ENCODE assay signal across 8 cellular contexts in genomic region chr17:30378191-30378796, GRCh38. TPM values are rescaled to one million over a fixed set of nuclear protein-coding genes. Genes with fewer than 3 reads are reported as not detected.
DNase-seq lines count a peak whose midpoint lies in the region; ATAC-seq, FAIRE-seq and TF ChIP-seq lines count a peak whose summit lies in the region.

No MANE protein-coding gene starts in this region.

- no peak for DNase-seq in A549 (ENCODE audit: low read depth in 1 of 2, low spot score in 1 of 2)
- peak; percentile 76 for DNase-seq in GM23248
- peak; percentile 42 to 59 for DNase-seq in central memory CD8-positive, alpha-beta T cell (ENCODE audit: low spot score in 2 of 2)
- no peak for DNase-seq in lower leg skin (ENCODE audit: low spot score in 2 of 2)
- peak; percentile 35 to 36 for DNase-seq in stimulated activated CD8-positive, alpha-beta memory T cell treated with anti-CD3 and anti-CD28 coated beads, Interleukin-15, amount 100 ng/mL, for 4 hours (ENCODE audit: low read depth in 2 of 2)
- no peak for DNase-seq in NOMO-1 (lab: John Stamatoyannopoulos, UW; ENCODE audit: unreplicated experiment in 2 of 2)
- DNase-seq in posterior vena cava (ENCODE audit: low spot score) = no peak

- no peak for TF ChIP-seq EP300 in A549 (IDR thresholded peaks at IDR 0.05)

- peaks cover 17% of the 10 kb centered on the region for H3K36me3 Mint-ChIP-seq in central memory CD8-positive, alpha-beta T cell (ENCODE audit: insufficient read depth)

- no peaks in the 10 kb centered on the region for H3K27me3 Mint-ChIP-seq in central memory CD8-positive, alpha-beta T cell

- H2AFZ ChIP-seq in GM23248 = peak overlapping the region; percentile 99

- 50% methylated on average over 32 of the region's 32 CpGs for WGBS in A549 (ENCODE audit: missing lambda C conversion rate)
- WGBS in GM23248 (ENCODE audit: low coverage in 1 of 2, low lambda C conversion rate in 2 of 2, missing lambda C conversion rate in 2 of 2), 2 experiments = 3 to 5% methylated on average over 32 of the region's 32 CpGs
- WGBS in lower leg skin, 2 donors = 4% methylated on average over 32 of the region's 32 CpGs

- TF ChIP-seq CTCF in A549 (IDR thresholded peaks at IDR 0.05) (no peak), VCaP (conservative IDR thresholded peaks at IDR 0.05) (no peak), lower leg skin (IDR thresholded peaks at IDR 0.05) (no peak)

- FAIRE-seq in A549 (lab: Jason Lieb, UNC) = no peak

- peaks cover 43% of the 10 kb centered on the region for H3K79me2 ChIP-seq in GM23248 (ENCODE audit: insufficient read depth)

- in situ Hi-C loops in GM23248 (cut with MboI) = no loop called here

- no peaks in the 10 kb centered on the region for H3K9me2 ChIP-seq in GM23248 (ENCODE audit: insufficient read depth)

- no peak for TF ChIP-seq RAD21 in A549 (conservative IDR thresholded peaks at IDR 0.05 in 1 of 2, IDR thresholded peaks at IDR 0.05 in 1 of 2)

- H3K9me3 ChIP-seq in A549 (no peaks in the 10 kb centered on the region), GM23248 (ENCODE audit: low read depth) (no peaks in the 10 kb centered on the region)

- H3K27ac ChIP-seq in A549 (peak overlapping the region; percentile 84 to 93), GM23248 (peak overlapping the region; percentile 93), VCaP (peak overlapping the region; percentile 84)

- peak overlapping the region; percentile 88 for H3K9ac ChIP-seq in GM23248

- H3K27me3 ChIP-seq in GM23248 (replicated peaks; ENCODE audit: insufficient read depth) = no peaks in the 10 kb centered on the region

- no peaks in the 10 kb centered on the region for H3K9me3 Mint-ChIP-seq in central memory CD8-positive, alpha-beta T cell

- CTCF ChIA-PET in A549 (lab: Yijun Ruan, JAX) = interaction anchor here (0.8 to 5.0 kb wide), 4 partner anchors 38 to 571 kb away, joined by 3 to 35 read pairs (median 4); no protein-coding TSS in a partner anchor

- peak; percentile 1 to 3; a peak in 2 of 6 replicates for ATAC-seq in A549
- ATAC-seq in central memory CD8-positive, alpha-beta T cell (replicated peaks; ENCODE audit: extremely low read depth, poor library complexity, severe bottlenecking) = peak; percentile 74

- H3K4me2 ChIP-seq in A549 (peak overlapping the region; percentile 81), GM23248 (ENCODE audit: unreplicated experiment) (peak overlapping the region; percentile 91)

- intact Hi-C loops in lower leg skin (cut with DNase I; ENCODE audit: low total_unique reads) (no loop called here), posterior vena cava (cut with DNase I) (no loop called here)

- peak overlapping the region; percentile 83 for H3K4me3 Mint-ChIP-seq in central memory CD8-positive, alpha-beta T cell

- H3F3A ChIP-seq in GM23248 (ENCODE audit: insufficient read depth) = peaks cover 40% of the 10 kb centered on the region

- no peaks in the 10 kb centered on the region for H3K36me3 ChIP-seq in GM23248 (ENCODE audit: low read depth)

- H3K27ac Mint-ChIP-seq in central memory CD8-positive, alpha-beta T cell (ENCODE audit: low read depth) = peak overlapping the region; percentile 93

- POLR2A ChIA-PET in A549 (lab: Yijun Ruan, JAX) = interaction anchor here (0.7 to 1.8 kb wide), 2 partner anchors 18 to 99 kb away, joined by 4 to 5 read pairs; partner anchors contain the start of gene GOSR1

- H3K4me1 ChIP-seq in A549 (peaks cover 65% of the 10 kb centered on the region), GM23248 (ENCODE audit: insufficient read depth) (peaks cover 56% of the 10 kb centered on the region)

- H4K20me1 ChIP-seq in GM23248 (ENCODE audit: insufficient read depth) = no peaks in the 10 kb centered on the region

- peaks cover 57% of the 10 kb centered on the region for H3K4me1 Mint-ChIP-seq in central memory CD8-positive, alpha-beta T cell

- peak overlapping the region; percentile 88 for H3K4me3 ChIP-seq in A549
- H3K4me3 ChIP-seq in GM23248 = peak overlapping the region; percentile 84
- peak overlapping the region; percentile 26 for H3K4me3 ChIP-seq in lower leg skin (ENCODE audit: low read depth, poor library complexity, severe bottlenecking)

- no peak for TF ChIP-seq POLR2A in A549 (IDR thresholded peaks at IDR 0.05; ENCODE audit: low read length)
- TF ChIP-seq POLR2A in lower leg skin (IDR thresholded peaks at IDR 0.05) = no peak

TF ChIP-seq in A549, 52 proteins besides CTCF, POLR2A, EP300 and RAD21:
- TF ChIP-seq MAZ (IDR thresholded peaks at IDR 0.05; ENCODE audit: borderline replicate concordance, low read depth, low read length) (no peak), HEYL (CRISPR knock-in tag; IDR thresholded peaks at IDR 0.05) (no peak), SREBF2 (IDR thresholded peaks at IDR 0.05) (no peak), USF2 (IDR thresholded peaks at IDR 0.05) (no peak), RCOR1 (IDR thresholded peaks at IDR 0.05; ENCODE audit: low read depth, low read length) (no peak), ZC3H11A (IDR thresholded peaks at IDR 0.05) (no peak), MYC (IDR thresholded peaks at IDR 0.05; ENCODE audit: borderline replicate concordance, low read length) (no peak), EHF (CRISPR knock-in tag; IDR thresholded peaks at IDR 0.05) (no peak), HDAC2 (IDR thresholded peaks at IDR 0.05) (no peak), CHD4 (IDR thresholded peaks at IDR 0.05; ENCODE audit: borderline replicate concordance) (no peak), CBX2 (IDR thresholded peaks at IDR 0.05; ENCODE audit: borderline replicate concordance, low read depth) (no peak), HOXB5 (CRISPR knock-in tag; IDR thresholded peaks at IDR 0.05) (no peak), HES2 (IDR thresholded peaks at IDR 0.05) (no peak), FOXS1 (CRISPR knock-in tag; IDR thresholded peaks at IDR 0.05) (no peak), EHMT2 (IDR thresholded peaks at IDR 0.05; ENCODE audit: low read depth) (no peak), ZNF302 (CRISPR knock-in tag; IDR thresholded peaks at IDR 0.05) (no peak), ZSCAN20 (CRISPR knock-in tag; IDR thresholded peaks at IDR 0.05) (no peak), TP53 (CRISPR knock-in tag; IDR thresholded peaks at IDR 0.05) (no peak), RFX5 (IDR thresholded peaks at IDR 0.05) (no peak)

RNA-seq across cellular contexts. Expression of gene CPD, which starts 0.4 kb away (rescaled TPM):
- 83.3 and 97.2 TPM in 2 replicates for polyA plus RNA-seq in A549 (2011; rRNA removed)
- 7.0 TPM in 2 replicates for polyA plus RNA-seq in A549 (2012; cell fraction: cytosol; rRNA removed)
- 8.9 and 9.8 TPM in 2 replicates for polyA plus RNA-seq in A549 (2012; cell fraction: nucleus; rRNA removed)
- 22.4 to 27.7 TPM (median 26.9 TPM) in 3 replicates for polyA plus RNA-seq in A549 (2017; fragmentation: RNase III; extraction: RNeasy Plus Mini Kit Qiagen cat#74134 plus additional on column Dnase treatment)
- polyA minus RNA-seq in A549 (2011; rRNA and poly(A)+ RNA removed) = 125 and 150 TPM in 2 replicates
- total RNA-seq in GM23248 (2014; rRNA removed; shearing (Covaris generic)) = 82.5 and 121 TPM in 2 replicates
- 24.6 and 28.0 TPM in 2 replicates for polyA plus RNA-seq in GM23248 (2016; fragmentation: Nextera tagmentation; extraction: Ambion mirVana)
- total RNA-seq in lower leg skin = 10 to 100 TPM; 18.7 to 69.5 (median 48.5) TPM
- total RNA-seq in posterior vena cava = 10 to 100 TPM; 39.8 to 40.4 TPM

RNA-seq across cellular contexts. Expression of gene TMIGD1, which starts 44.4 kb away (rescaled TPM):
- not detected in 2 replicates for polyA plus RNA-seq in A549 (2011; rRNA removed)
- not detected in 2 replicates for polyA plus RNA-seq in A549 (2012; cell fraction: cytosol; rRNA removed)
- not detected in 2 replicates for polyA plus RNA-seq in A549 (2012; cell fraction: nucleus; rRNA removed)
- polyA plus RNA-seq in A549 (2017; fragmentation: RNase III; extraction: RNeasy Plus Mini Kit Qiagen cat#74134 plus additional on column Dnase treatment) = not detected in 3 replicates
- not detected in 2 replicates for polyA minus RNA-seq in A549 (2011; rRNA and poly(A)+ RNA removed)
- total RNA-seq in GM23248 (2014; rRNA removed; shearing (Covaris generic)) = not detected in 2 replicates
- polyA plus RNA-seq in GM23248 (2016; fragmentation: Nextera tagmentation; extraction: Ambion mirVana) = not detected in 2 replicates
- not detected for total RNA-seq in lower leg skin
- total RNA-seq in posterior vena cava = not detected

Comparison
In these comparisons a context has a peak if more than half of its experiments do, and no peak if none do; other contexts are left out.
1. DNase-seq: peak in GM23248 (single experiment), central memory CD8-positive, alpha-beta T cell (2 of 2) and stimulated activated CD8-positive, alpha-beta memory T cell treated with anti-CD3 and anti-CD28 coated beads, Interleukin-15, amount 100 ng/mL, for 4 hours (2 of 2); none in A549 (0 of 2), lower leg skin (0 of 2), NOMO-1 (0 of 2) and posterior vena cava (single experiment).
2. H3K4me3 ChIP-seq: peak in every context shown above with its lines; median percentile 88 in A549; 84 in GM23248; 26 in lower leg skin.
3. Peak in every context shown above with its lines, with median percentiles within 50 percentile points of each other: H3K27ac ChIP-seq.